ENCODE assay signal across 18 cellular contexts in the genomic region with DNA sequence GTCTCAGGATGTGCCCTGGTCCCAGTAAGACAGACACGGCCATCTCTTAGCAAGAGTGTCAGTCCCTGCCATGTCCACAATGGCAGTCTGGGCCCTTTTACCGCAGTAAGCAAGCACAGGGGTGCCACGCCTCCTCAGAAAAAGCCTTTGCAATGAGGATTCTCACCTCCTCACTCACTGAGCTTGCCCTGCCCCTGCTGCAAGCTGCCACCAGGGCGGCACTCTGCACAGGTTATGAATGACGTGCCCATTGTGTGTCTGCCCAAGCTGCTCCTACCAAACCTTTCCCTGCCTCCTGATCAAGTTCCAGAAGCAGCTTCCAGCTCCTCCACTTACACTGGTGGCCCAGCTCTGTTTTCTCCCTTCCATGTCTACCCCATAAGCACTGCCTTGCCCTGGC. TPM values are rescaled to one million over a fixed set of nuclear protein-coding genes. Genes with fewer than 3 reads are reported as not detected.
DNase-seq lines count a peak whose midpoint lies in the region; ATAC-seq and TF ChIP-seq lines count a peak whose summit lies in the region.
"Had no signal": no experiment of that assay in that cellular context is flagged by ENCODE, and none has a peak within 500 bp of the region (broad histone marks: within the 10 kb centered on the region; RNA-seq: fewer than 3 reads in every experiment).

No MANE protein-coding gene starts in this region.

- no peak overlapping the region for H3K4me3 Mint-ChIP-seq in activated CD8-positive, alpha-beta T cell treated with anti-CD3 and anti-CD28 coated beads for 36 hours
- H3K4me3 Mint-ChIP-seq in activated CD8-positive, alpha-beta T cell treated with anti-CD3 and anti-CD28 coated beads, Interleukin-2, amount 10 ng/mL, durations not matched to agents 7 days and 5 days: no peak overlapping the region
- no peak overlapping the region for H3K4me3 Mint-ChIP-seq in effector memory CD8-positive, alpha-beta T cell
- H3K4me3 Mint-ChIP-seq in type B pancreatic cell: no peak overlapping the region
- H3K4me3 Mint-ChIP-seq: CD14-positive monocyte had no signal

- no peaks in the 10 kb centered on the region for H3K9me3 Mint-ChIP-seq in activated CD8-positive, alpha-beta T cell treated with anti-CD3 and anti-CD28 coated beads for 36 hours
- H3K9me3 Mint-ChIP-seq in activated CD8-positive, alpha-beta T cell treated with anti-CD3 and anti-CD28 coated beads, Interleukin-2, amount 10 ng/mL, durations not matched to agents 7 days and 5 days (ENCODE audit: insufficient read depth): no peaks in the 10 kb centered on the region
- no peaks in the 10 kb centered on the region for H3K9me3 Mint-ChIP-seq in effector memory CD8-positive, alpha-beta T cell
- H3K9me3 Mint-ChIP-seq in type B pancreatic cell: no peaks in the 10 kb centered on the region

- intact Hi-C loops in activated CD8-positive, alpha-beta T cell treated with anti-CD3 and anti-CD28 coated beads for 36 hours (cut with micrococcal nuclease): no loop called here

- CTCF ChIA-PET in activated CD8-positive, alpha-beta T cell treated with anti-CD3 and anti-CD28 coated beads for 36 hours (lab: Charles Lee): interaction anchor here (0.6 to 2.3 kb wide), 10 partner anchors 10 to 237 kb away, joined by 3 to 6 read pairs (median 4); partner anchors contain the start of gene ERCC3
- CTCF ChIA-PET in activated CD8-positive, alpha-beta T cell treated with anti-CD3 and anti-CD28 coated beads, Interleukin-2, amount 10 ng/mL, durations not matched to agents 7 days and 5 days (lab: Charles Lee): interaction anchor here (0.7 to 1.2 kb wide), 4 partner anchors 23 to 208 kb away, joined by 3 to 5 read pairs (median 4); partner anchors contain the start of gene ERCC3

- POLR2A ChIA-PET in activated CD8-positive, alpha-beta T cell treated with anti-CD3 and anti-CD28 coated beads for 36 hours (lab: Charles Lee): interaction anchor here (0.9 to 1.0 kb wide), 3 partner anchors 8 to 22 kb away, joined by 3 to 4 read pairs (median 3); no protein-coding TSS in a partner anchor
- POLR2A ChIA-PET in activated CD8-positive, alpha-beta T cell treated with anti-CD3 and anti-CD28 coated beads, Interleukin-2, amount 10 ng/mL, durations not matched to agents 7 days and 5 days (lab: Charles Lee): no interaction called here

- peak; percentile 5 for DNase-seq in activated CD8-positive, alpha-beta T cell treated with anti-CD3 and anti-CD28 coated beads for 36 hours
- DNase-seq in activated CD8-positive, alpha-beta T cell treated with anti-CD3 and anti-CD28 coated beads, Interleukin-2, amount 10 ng/mL, durations not matched to agents 7 days and 5 days: no peak
- peak; percentile 21 for DNase-seq in NB4 (ENCODE audit: low read depth)
- no peak for DNase-seq in effector memory CD8-positive, alpha-beta T cell
- no peak for DNase-seq in type B pancreatic cell (ENCODE audit: extremely low spot score, unreplicated experiment)
- no peak for DNase-seq in putamen (ENCODE audit: low spot score)
- DNase-seq in activated effector memory CD4-positive, alpha-beta T cell treated with Interleukin-2 at 50 U/mL for 16 hours: no peak
- no peak for DNase-seq in GDM1 (lab: John Stamatoyannopoulos, UW)
- DNase-seq: activated CD8-positive, alpha-beta memory T cell treated with anti-CD3 and anti-CD28 coated beads for 24 hours; activated naive CD4-positive, alpha-beta T cell; dorsolateral prefrontal cortex; kidney glomerular epithelial cell; NCI-H2081; NCI-H526; stimulated activated CD4-positive, alpha-beta T cell treated with anti-CD3 and anti-CD28 coated beads, Interleukin-4, amount 100 ng/mL, for 4 hours; thyroid gland had no signal

- H3K4me1 Mint-ChIP-seq in activated CD8-positive, alpha-beta T cell treated with anti-CD3 and anti-CD28 coated beads for 36 hours (ENCODE audit: low read depth): no peaks in the 10 kb centered on the region
- H3K4me1 Mint-ChIP-seq in activated CD8-positive, alpha-beta T cell treated with anti-CD3 and anti-CD28 coated beads, Interleukin-2, amount 10 ng/mL, durations not matched to agents 7 days and 5 days (ENCODE audit: low read depth): peaks cover 2% of the 10 kb centered on the region
- peaks cover 0 to 3% of the 10 kb centered on the region in 2 donors for H3K4me1 Mint-ChIP-seq in effector memory CD8-positive, alpha-beta T cell (ENCODE audit: low read depth in 2 of 2)
- H3K4me1 Mint-ChIP-seq in type B pancreatic cell (ENCODE audit: unreplicated experiment): no peaks in the 10 kb centered on the region
- H3K4me1 Mint-ChIP-seq: CD14-positive monocyte had no signal

- H3K27me3 Mint-ChIP-seq in activated CD8-positive, alpha-beta T cell treated with anti-CD3 and anti-CD28 coated beads for 36 hours: no peaks in the 10 kb centered on the region
- no peaks in the 10 kb centered on the region for H3K27me3 Mint-ChIP-seq in activated CD8-positive, alpha-beta T cell treated with anti-CD3 and anti-CD28 coated beads, Interleukin-2, amount 10 ng/mL, durations not matched to agents 7 days and 5 days (ENCODE audit: low read depth)
- no peaks in the 10 kb centered on the region for H3K27me3 Mint-ChIP-seq in effector memory CD8-positive, alpha-beta T cell
- H3K27me3 Mint-ChIP-seq in type B pancreatic cell: no peaks in the 10 kb centered on the region

- H3K4me3 ChIP-seq in NB4 (ENCODE audit: low read depth, low read length): no peak overlapping the region
- H3K4me3 ChIP-seq: dorsolateral prefrontal cortex, thyroid gland had no signal

- no peak for ATAC-seq in activated CD8-positive, alpha-beta T cell treated with anti-CD3 and anti-CD28 coated beads for 36 hours
- no peak for ATAC-seq in activated CD8-positive, alpha-beta T cell treated with anti-CD3 and anti-CD28 coated beads, Interleukin-2, amount 10 ng/mL, durations not matched to agents 7 days and 5 days
- ATAC-seq in effector memory CD8-positive, alpha-beta T cell (replicated peaks): no peak

- TF ChIP-seq POLR2A in NB4 (IDR thresholded peaks at IDR 0.05; ENCODE audit: extremely low read depth, insufficient read length): no peak

- no peak for TF ChIP-seq CTCF in activated CD8-positive, alpha-beta T cell treated with anti-CD3 and anti-CD28 coated beads for 36 hours (IDR thresholded peaks at IDR 0.05)
- peak; percentile 45 for TF ChIP-seq CTCF in NB4 (IDR thresholded peaks at IDR 0.05; ENCODE audit: low read depth, low read length)
- TF ChIP-seq CTCF in type B pancreatic cell (conservative IDR thresholded peaks at IDR 0.05): peak; percentile 22

- no peak overlapping the region for H3K27ac Mint-ChIP-seq in activated CD8-positive, alpha-beta T cell treated with anti-CD3 and anti-CD28 coated beads for 36 hours
- no peak overlapping the region for H3K27ac Mint-ChIP-seq in activated CD8-positive, alpha-beta T cell treated with anti-CD3 and anti-CD28 coated beads, Interleukin-2, amount 10 ng/mL, durations not matched to agents 7 days and 5 days
- H3K27ac Mint-ChIP-seq in effector memory CD8-positive, alpha-beta T cell: peak overlapping the region; percentile 4 to 55
- H3K27ac Mint-ChIP-seq in type B pancreatic cell: no peak overlapping the region

- peaks cover 68% of the 10 kb centered on the region for H3K36me3 Mint-ChIP-seq in activated CD8-positive, alpha-beta T cell treated with anti-CD3 and anti-CD28 coated beads for 36 hours (ENCODE audit: low read depth)
- peaks cover 69% of the 10 kb centered on the region for H3K36me3 Mint-ChIP-seq in activated CD8-positive, alpha-beta T cell treated with anti-CD3 and anti-CD28 coated beads, Interleukin-2, amount 10 ng/mL, durations not matched to agents 7 days and 5 days (ENCODE audit: low read depth)
- peaks cover 88% of the 10 kb centered on the region for H3K36me3 Mint-ChIP-seq in effector memory CD8-positive, alpha-beta T cell (ENCODE audit: insufficient read depth)
- peaks cover 51% of the 10 kb centered on the region for H3K36me3 Mint-ChIP-seq in type B pancreatic cell

RNA-seq across cellular contexts. Expression of gene ERCC3, which starts 23.3 kb away (rescaled TPM):
- total RNA-seq in activated CD8-positive, alpha-beta T cell treated with anti-CD3 and anti-CD28 coated beads for 36 hours: 10 to 100 TPM; 43.7 to 43.9 TPM
- 10 to 100 TPM; 59.4 to 61.7 TPM for total RNA-seq in activated CD8-positive, alpha-beta T cell treated with anti-CD3 and anti-CD28 coated beads, Interleukin-2, amount 10 ng/mL, durations not matched to agents 7 days and 5 days
- 43.4 and 52.9 TPM in 2 replicates for total RNA-seq in type B pancreatic cell (ENCODE audit: low replicate concordance)

RNA-seq across cellular contexts. Expression of gene CYP27C1, which starts 50.6 kb away (rescaled TPM):
- not detected for total RNA-seq in activated CD8-positive, alpha-beta T cell treated with anti-CD3 and anti-CD28 coated beads for 36 hours
- not detected for total RNA-seq in activated CD8-positive, alpha-beta T cell treated with anti-CD3 and anti-CD28 coated beads, Interleukin-2, amount 10 ng/mL, durations not matched to agents 7 days and 5 days
- total RNA-seq in type B pancreatic cell (ENCODE audit: low replicate concordance): 0.62 and 5.1 TPM in 2 replicates
- total RNA-seq: MCF 10A had no signal

Comparison
In these comparisons a context has a peak if more than half of its experiments do, and no peak if none do; other contexts are left out.
1. DNase-seq: peak in activated CD8-positive, alpha-beta T cell treated with anti-CD3 and anti-CD28 coated beads for 36 hours (single experiment) and NB4 (single experiment); none in activated CD8-positive, alpha-beta T cell treated with anti-CD3 and anti-CD28 coated beads, Interleukin-2, amount 10 ng/mL, durations not matched to agents 7 days and 5 days (single experiment), effector memory CD8-positive, alpha-beta T cell (0 of 3), type B pancreatic cell (single experiment), putamen (single experiment), activated effector memory CD4-positive, alpha-beta T cell treated with Interleukin-2 at 50 U/mL for 16 hours (single experiment) and GDM1 (single experiment).
2. H3K27ac Mint-ChIP-seq: peak in effector memory CD8-positive, alpha-beta T cell (2 of 2); none in activated CD8-positive, alpha-beta T cell treated with anti-CD3 and anti-CD28 coated beads for 36 hours (single experiment), activated CD8-positive, alpha-beta T cell treated with anti-CD3 and anti-CD28 coated beads, Interleukin-2, amount 10 ng/mL, durations not matched to agents 7 days and 5 days (single experiment) and type B pancreatic cell (single experiment).